8 cellular contexts compared by ENCODE assay signal in the genomic region with DNA sequence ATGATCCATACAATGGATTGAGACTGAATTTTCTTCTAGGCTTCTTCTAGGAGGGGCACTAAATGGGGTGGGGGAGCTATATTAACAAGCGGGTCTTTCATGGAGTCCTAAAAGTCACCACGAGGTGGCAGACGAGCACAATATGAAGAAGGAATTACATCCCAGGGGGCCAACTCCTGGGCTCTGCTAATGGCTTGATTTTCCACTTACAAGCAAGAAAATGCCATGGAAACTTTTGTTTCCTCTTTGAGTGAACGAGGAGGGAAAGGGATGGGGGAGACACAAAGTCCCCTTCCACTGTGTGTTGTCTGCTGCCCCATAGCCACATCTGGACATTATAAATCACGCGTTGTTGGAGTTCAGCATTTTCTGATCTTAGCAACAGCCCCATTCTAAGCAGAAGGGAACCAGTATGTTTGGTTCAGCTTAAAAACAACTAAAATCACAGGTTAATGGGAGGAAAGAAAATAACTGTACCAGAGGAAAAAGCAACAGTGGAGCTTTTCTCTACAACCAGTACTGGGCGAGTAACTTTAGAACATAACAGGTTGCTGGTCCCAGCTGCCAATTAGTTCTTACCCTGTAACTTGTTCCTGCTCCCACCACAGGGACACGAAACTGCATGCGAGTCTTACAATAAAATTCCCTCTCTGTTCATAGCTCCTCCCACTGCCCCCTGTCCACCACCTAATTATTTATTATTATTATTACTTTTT.
DNase-seq lines count a peak whose midpoint lies in the region; ATAC-seq and TF ChIP-seq lines count a peak whose summit lies in the region.

No MANE protein-coding gene starts in this region.

- intact Hi-C loops in sigmoid colon (cut with DNase I), result loop anchor here (2.0 kb wide), 1 partner anchor 1416 kb away; no protein-coding TSS in a partner anchor

- TF ChIP-seq POLR2A in sigmoid colon (IDR thresholded peaks at IDR 0.05), result no peak

- TF ChIP-seq EP300 in sigmoid colon (IDR thresholded peaks at IDR 0.05), result no peak

- H3K27ac ChIP-seq in right atrium auricular region (no peak overlapping the region), sigmoid colon (no peak overlapping the region)

- ATAC-seq in GM18873 (IDR thresholded peaks at IDR 0.05; ENCODE audit: low FRiP score, unreplicated experiment), result peak; percentile 56
- ATAC-seq in HG02588 (IDR thresholded peaks at IDR 0.05; ENCODE audit: unreplicated experiment), result no peak

- H3K4me3 ChIP-seq in AG10803 (ENCODE audit: low read length) (no peak overlapping the region), right atrium auricular region (no peak overlapping the region), sigmoid colon (no peak overlapping the region)

- 46 to 48% methylated on average over 9 of the region's 9 CpGs for WGBS in sigmoid colon, 2 donors

- H3K9me3 ChIP-seq in right atrium auricular region (no peaks in the 10 kb centered on the region), sigmoid colon (no peaks in the 10 kb centered on the region)

- DNase-seq in AG10803 (ENCODE audit: low read depth) (peak; percentile 73), KG1 (lab: John Stamatoyannopoulos, UW) (peak; percentile 40), RPMI8226 (peak; percentile 57), amygdala (lab: John Stamatoyannopoulos, UW) (peak in 49 of 56 donors; percentile 6 to 83 (median 41)), right atrium auricular region (ENCODE audit: low spot score) (peak; percentile 76), sigmoid colon (peak; percentile 84)

- H3K4me1 ChIP-seq in right atrium auricular region, result peaks cover 0 to 8% of the 10 kb centered on the region in 2 donors
- peaks cover 0 to 20% (median 12%) of the 10 kb centered on the region in 4 donors for H3K4me1 ChIP-seq in sigmoid colon

- H3K36me3 ChIP-seq in right atrium auricular region (no peaks in the 10 kb centered on the region), sigmoid colon (no peaks in the 10 kb centered on the region)

- peak; percentile 81 for TF ChIP-seq CTCF in AG10803 (conservative IDR thresholded peaks at IDR 0.05; ENCODE audit: low read length)
- peak; percentile 75 to 84 for TF ChIP-seq CTCF in right atrium auricular region (IDR thresholded peaks at IDR 0.05)
- peak; percentile 54 to 89 (median 83) for TF ChIP-seq CTCF in sigmoid colon (IDR thresholded peaks at IDR 0.05)

- no peaks in the 10 kb centered on the region for H3K27me3 ChIP-seq in right atrium auricular region
- no peaks in the 10 kb centered on the region for H3K27me3 ChIP-seq in sigmoid colon
